In the genomic region with DNA sequence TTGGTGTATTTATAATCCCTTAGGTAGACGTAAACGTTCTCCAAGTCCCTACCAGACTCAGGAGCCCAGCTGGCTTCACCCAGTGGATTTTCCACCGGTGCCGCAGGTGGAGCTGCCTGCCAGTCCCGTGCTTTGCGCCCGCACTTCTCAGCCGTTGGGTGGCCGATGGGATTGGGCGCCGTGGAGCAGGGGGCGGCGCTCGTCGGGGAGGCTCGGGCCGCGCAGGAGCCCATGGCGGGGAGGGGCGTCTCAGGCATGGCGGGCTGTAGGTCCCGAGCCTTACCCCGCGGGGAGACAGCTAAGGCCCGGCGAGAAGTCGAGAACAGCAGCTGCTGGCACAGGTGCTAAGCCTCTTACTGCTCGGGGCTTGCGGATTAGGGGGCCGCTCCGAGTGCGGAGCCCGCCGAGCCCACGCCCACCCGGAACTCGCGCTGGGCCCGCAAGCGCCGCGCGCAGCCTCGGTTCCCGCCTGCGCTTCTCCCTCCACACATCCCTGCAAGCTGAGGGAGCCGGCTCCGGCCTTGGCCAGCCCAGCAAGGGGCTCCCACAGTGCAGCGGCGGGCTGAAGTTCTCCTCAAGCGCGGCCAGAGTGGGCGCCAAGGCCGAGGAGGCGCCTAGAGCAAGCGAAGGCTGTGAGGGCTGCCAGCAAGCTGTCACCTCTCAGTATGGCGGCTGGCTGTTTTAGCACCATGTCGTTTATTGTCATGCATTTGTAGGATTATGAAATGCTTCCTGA, we compare ENCODE assay signal across 1 cellular context.
TF ChIP-seq lines count a peak whose summit lies in the region.

No MANE protein-coding gene starts in this region.

TF ChIP-seq in HEK293, 187 proteins besides CTCF, POLR2A, EP300 and RAD21 (continued from another document and continues in another):
- TF ChIP-seq, protein P1, sequence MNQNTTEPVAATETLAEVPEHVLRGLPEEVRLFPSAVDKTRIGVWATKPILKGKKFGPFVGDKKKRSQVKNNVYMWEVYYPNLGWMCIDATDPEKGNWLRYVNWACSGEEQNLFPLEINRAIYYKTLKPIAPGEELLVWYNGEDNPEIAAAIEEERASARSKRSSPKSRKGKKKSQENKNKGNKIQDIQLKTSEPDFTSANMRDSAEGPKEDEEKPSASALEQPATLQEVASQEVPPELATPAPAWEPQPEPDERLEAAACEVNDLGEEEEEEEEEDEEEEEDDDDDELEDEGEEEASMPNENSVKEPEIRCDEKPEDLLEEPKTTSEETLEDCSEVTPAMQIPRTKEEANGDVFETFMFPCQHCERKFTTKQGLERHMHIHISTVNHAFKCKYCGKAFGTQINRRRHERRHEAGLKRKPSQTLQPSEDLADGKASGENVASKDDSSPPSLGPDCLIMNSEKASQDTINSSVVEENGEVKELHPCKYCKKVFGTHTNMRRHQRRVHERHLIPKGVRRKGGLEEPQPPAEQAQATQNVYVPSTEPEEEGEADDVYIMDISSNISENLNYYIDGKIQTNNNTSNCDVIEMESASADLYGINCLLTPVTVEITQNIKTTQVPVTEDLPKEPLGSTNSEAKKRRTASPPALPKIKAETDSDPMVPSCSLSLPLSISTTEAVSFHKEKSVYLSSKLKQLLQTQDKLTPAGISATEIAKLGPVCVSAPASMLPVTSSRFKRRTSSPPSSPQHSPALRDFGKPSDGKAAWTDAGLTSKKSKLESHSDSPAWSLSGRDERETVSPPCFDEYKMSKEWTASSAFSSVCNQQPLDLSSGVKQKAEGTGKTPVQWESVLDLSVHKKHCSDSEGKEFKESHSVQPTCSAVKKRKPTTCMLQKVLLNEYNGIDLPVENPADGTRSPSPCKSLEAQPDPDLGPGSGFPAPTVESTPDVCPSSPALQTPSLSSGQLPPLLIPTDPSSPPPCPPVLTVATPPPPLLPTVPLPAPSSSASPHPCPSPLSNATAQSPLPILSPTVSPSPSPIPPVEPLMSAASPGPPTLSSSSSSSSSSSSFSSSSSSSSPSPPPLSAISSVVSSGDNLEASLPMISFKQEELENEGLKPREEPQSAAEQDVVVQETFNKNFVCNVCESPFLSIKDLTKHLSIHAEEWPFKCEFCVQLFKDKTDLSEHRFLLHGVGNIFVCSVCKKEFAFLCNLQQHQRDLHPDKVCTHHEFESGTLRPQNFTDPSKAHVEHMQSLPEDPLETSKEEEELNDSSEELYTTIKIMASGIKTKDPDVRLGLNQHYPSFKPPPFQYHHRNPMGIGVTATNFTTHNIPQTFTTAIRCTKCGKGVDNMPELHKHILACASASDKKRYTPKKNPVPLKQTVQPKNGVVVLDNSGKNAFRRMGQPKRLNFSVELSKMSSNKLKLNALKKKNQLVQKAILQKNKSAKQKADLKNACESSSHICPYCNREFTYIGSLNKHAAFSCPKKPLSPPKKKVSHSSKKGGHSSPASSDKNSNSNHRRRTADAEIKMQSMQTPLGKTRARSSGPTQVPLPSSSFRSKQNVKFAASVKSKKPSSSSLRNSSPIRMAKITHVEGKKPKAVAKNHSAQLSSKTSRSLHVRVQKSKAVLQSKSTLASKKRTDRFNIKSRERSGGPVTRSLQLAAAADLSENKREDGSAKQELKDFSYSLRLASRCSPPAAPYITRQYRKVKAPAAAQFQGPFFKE (tag by site-specific recombination; IDR thresholded peaks at IDR 0.05; ENCODE audit: borderline replicate concordance): no peak
- peak; percentile 75 for TF ChIP-seq SP2 (tag by site-specific recombination; IDR thresholded peaks at IDR 0.05)
- TF ChIP-seq GLI4 (tag by site-specific recombination; IDR thresholded peaks at IDR 0.05): no peak
- TF ChIP-seq ZNF623 (tag by site-specific recombination; IDR thresholded peaks at IDR 0.05): no peak
- TF ChIP-seq, protein P2, sequence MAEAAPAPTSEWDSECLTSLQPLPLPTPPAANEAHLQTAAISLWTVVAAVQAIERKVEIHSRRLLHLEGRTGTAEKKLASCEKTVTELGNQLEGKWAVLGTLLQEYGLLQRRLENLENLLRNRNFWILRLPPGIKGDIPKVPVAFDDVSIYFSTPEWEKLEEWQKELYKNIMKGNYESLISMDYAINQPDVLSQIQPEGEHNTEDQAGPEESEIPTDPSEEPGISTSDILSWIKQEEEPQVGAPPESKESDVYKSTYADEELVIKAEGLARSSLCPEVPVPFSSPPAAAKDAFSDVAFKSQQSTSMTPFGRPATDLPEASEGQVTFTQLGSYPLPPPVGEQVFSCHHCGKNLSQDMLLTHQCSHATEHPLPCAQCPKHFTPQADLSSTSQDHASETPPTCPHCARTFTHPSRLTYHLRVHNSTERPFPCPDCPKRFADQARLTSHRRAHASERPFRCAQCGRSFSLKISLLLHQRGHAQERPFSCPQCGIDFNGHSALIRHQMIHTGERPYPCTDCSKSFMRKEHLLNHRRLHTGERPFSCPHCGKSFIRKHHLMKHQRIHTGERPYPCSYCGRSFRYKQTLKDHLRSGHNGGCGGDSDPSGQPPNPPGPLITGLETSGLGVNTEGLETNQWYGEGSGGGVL (tag by site-specific recombination; IDR thresholded peaks at IDR 0.05): peak; percentile 6; the same call in 1 of the 2 replicates
- TF ChIP-seq KLF8 (tag by site-specific recombination; IDR thresholded peaks at IDR 0.05): peak; percentile 71; the same call in 1 of the 2 replicates
- 0 out of 2 replicates have a peak, but pooled peaks have one; percentile 41 for TF ChIP-seq ZNF24 (tag by site-specific recombination; IDR thresholded peaks at IDR 0.05)
- peak; percentile 57; the same call in 1 of the 2 replicates for TF ChIP-seq ZXDB (tag by site-specific recombination; IDR thresholded peaks at IDR 0.05)
- TF ChIP-seq ZNF76 (tag by site-specific recombination; IDR thresholded peaks at IDR 0.05; ENCODE audit: borderline replicate concordance, low read depth): peak; percentile 78
- peak; percentile 52 for TF ChIP-seq IKZF3 (tag by site-specific recombination; IDR thresholded peaks at IDR 0.05)
- no peak for TF ChIP-seq ZNF664 (tag by site-specific recombination; IDR thresholded peaks at IDR 0.05)
- TF ChIP-seq WT1 (tag by site-specific recombination; IDR thresholded peaks at IDR 0.05): peak; percentile 15; the same call in 1 of the 2 replicates
- peak; percentile 85 for TF ChIP-seq YY1 (tag by site-specific recombination; IDR thresholded peaks at IDR 0.05)
- TF ChIP-seq, protein P3, sequence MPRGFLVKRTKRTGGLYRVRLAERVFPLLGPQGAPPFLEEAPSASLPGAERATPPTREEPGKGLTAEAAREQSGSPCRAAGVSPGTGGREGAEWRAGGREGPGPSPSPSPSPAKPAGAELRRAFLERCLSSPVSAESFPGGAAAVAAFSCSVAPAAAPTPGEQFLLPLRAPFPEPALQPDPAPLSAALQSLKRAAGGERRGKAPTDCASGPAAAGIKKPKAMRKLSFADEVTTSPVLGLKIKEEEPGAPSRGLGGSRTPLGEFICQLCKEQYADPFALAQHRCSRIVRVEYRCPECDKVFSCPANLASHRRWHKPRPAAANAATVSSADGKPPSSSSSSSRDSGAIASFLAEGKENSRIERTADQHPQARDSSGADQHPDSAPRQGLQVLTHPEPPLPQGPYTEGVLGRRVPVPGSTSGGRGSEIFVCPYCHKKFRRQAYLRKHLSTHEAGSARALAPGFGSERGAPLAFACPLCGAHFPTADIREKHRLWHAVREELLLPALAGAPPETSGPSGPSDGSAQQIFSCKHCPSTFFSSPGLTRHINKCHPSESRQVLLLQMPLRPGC (tag by site-specific recombination; IDR thresholded peaks at IDR 0.05): no peak
- TF ChIP-seq, protein P4, sequence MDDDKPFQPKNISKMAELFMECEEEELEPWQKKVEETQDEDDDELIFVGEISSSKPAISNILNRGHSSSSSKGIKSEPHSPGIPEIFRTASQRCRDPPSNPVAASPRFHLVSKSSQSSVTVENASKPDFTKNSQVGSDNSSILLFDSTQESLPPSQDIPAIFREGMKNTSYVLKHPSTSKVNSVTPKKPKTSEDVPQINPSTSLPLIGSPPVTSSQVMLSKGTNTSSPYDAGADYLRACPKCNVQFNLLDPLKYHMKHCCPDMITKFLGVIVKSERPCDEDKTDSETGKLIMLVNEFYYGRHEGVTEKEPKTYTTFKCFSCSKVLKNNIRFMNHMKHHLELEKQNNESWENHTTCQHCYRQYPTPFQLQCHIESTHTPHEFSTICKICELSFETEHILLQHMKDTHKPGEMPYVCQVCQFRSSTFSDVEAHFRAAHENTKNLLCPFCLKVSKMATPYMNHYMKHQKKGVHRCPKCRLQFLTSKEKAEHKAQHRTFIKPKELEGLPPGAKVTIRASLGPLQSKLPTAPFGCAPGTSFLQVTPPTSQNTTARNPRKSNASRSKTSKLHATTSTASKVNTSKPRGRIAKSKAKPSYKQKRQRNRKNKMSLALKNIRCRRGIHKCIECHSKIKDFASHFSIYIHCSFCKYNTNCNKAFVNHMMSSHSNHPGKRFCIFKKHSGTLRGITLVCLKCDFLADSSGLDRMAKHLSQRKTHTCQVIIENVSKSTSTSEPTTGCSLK (tag by site-specific recombination; IDR thresholded peaks at IDR 0.05): no peak
- TF ChIP-seq ZNF335 (tag by site-specific recombination; conservative IDR thresholded peaks at IDR 0.05): peak; percentile 73
- 0 out of 2 replicates have a peak, but pooled peaks have one; percentile 41 for TF ChIP-seq SCRT1 (tag by site-specific recombination; IDR thresholded peaks at IDR 0.05; ENCODE audit: borderline replicate concordance)
- TF ChIP-seq ZNF324 (tag by site-specific recombination; IDR thresholded peaks at IDR 0.05): no peak; the same call in 1 of the 2 replicates
- TF ChIP-seq ZNF473 (tag by site-specific recombination; IDR thresholded peaks at IDR 0.05): no peak
- TF ChIP-seq ZNF394 (tag by site-specific recombination; IDR thresholded peaks at IDR 0.05; ENCODE audit: borderline replicate concordance): peak; percentile 90
- peak; percentile 88; the same call in 1 of the 2 replicates for TF ChIP-seq ZFP37 (tag by site-specific recombination; IDR thresholded peaks at IDR 0.05)
- TF ChIP-seq ZFP3 (tag by site-specific recombination; IDR thresholded peaks at IDR 0.05; ENCODE audit: low read depth): peak; percentile 30; the same call in 1 of the 2 replicates
- peak; percentile 93 for TF ChIP-seq ZNF777 (tag by site-specific recombination; IDR thresholded peaks at IDR 0.05; ENCODE audit: borderline replicate concordance)
- no peak for TF ChIP-seq ZNF350 (tag by site-specific recombination; IDR thresholded peaks at IDR 0.05)
- TF ChIP-seq SP3 (tag by site-specific recombination; IDR thresholded peaks at IDR 0.05): 0 out of 2 replicates have a peak, but pooled peaks have one; percentile 50
- peak; percentile 75; the same call in 1 of the 2 replicates for TF ChIP-seq ZBTB20 (tag by site-specific recombination; IDR thresholded peaks at IDR 0.05)
- no peak for TF ChIP-seq ZNF677 (tag by site-specific recombination; IDR thresholded peaks at IDR 0.05)
- 0 out of 2 replicates have a peak, but pooled peaks have one; percentile 51 for TF ChIP-seq ZSCAN16 (tag by site-specific recombination; IDR thresholded peaks at IDR 0.05)
- TF ChIP-seq ZNF610 (tag by site-specific recombination; IDR thresholded peaks at IDR 0.05; ENCODE audit: borderline replicate concordance): 0 out of 2 replicates have a peak, but pooled peaks have one; percentile 25
- no peak for TF ChIP-seq ZNF544 (tag by site-specific recombination; IDR thresholded peaks at IDR 0.05)
- peak; percentile 98 for TF ChIP-seq ZNF501 (tag by site-specific recombination; IDR thresholded peaks at IDR 0.05)
- TF ChIP-seq ZBTB21 (tag by site-specific recombination; IDR thresholded peaks at IDR 0.05): 0 out of 2 replicates have a peak, but pooled peaks have one; percentile 29
- no peak for TF ChIP-seq ZNF114 (tag by site-specific recombination; IDR thresholded peaks at IDR 0.05)
- TF ChIP-seq, protein P5, sequence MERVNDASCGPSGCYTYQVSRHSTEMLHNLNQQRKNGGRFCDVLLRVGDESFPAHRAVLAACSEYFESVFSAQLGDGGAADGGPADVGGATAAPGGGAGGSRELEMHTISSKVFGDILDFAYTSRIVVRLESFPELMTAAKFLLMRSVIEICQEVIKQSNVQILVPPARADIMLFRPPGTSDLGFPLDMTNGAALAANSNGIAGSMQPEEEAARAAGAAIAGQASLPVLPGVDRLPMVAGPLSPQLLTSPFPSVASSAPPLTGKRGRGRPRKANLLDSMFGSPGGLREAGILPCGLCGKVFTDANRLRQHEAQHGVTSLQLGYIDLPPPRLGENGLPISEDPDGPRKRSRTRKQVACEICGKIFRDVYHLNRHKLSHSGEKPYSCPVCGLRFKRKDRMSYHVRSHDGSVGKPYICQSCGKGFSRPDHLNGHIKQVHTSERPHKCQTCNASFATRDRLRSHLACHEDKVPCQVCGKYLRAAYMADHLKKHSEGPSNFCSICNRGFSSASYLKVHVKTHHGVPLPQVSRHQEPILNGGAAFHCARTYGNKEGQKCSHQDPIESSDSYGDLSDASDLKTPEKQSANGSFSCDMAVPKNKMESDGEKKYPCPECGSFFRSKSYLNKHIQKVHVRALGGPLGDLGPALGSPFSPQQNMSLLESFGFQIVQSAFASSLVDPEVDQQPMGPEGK (tag by site-specific recombination; IDR thresholded peaks at IDR 0.05): peak; percentile 87
- TF ChIP-seq ZBTB7A (tag by site-specific recombination; IDR thresholded peaks at IDR 0.05; ENCODE audit: low read depth): peak; percentile 45; the same call in 1 of the 2 replicates
- TF ChIP-seq, protein P6, sequence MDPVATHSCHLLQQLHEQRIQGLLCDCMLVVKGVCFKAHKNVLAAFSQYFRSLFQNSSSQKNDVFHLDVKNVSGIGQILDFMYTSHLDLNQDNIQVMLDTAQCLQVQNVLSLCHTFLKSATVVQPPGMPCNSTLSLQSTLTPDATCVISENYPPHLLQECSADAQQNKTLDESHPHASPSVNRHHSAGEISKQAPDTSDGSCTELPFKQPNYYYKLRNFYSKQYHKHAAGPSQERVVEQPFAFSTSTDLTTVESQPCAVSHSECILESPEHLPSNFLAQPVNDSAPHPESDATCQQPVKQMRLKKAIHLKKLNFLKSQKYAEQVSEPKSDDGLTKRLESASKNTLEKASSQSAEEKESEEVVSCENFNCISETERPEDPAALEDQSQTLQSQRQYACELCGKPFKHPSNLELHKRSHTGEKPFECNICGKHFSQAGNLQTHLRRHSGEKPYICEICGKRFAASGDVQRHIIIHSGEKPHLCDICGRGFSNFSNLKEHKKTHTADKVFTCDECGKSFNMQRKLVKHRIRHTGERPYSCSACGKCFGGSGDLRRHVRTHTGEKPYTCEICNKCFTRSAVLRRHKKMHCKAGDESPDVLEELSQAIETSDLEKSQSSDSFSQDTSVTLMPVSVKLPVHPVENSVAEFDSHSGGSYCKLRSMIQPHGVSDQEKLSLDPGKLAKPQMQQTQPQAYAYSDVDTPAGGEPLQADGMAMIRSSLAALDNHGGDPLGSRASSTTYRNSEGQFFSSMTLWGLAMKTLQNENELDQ (tag by site-specific recombination; IDR thresholded peaks at IDR 0.05; ENCODE audit: low read depth): no peak
- TF ChIP-seq ZBTB48 (tag by site-specific recombination; IDR thresholded peaks at IDR 0.05): no peak
- peak; percentile 97 for TF ChIP-seq ZBTB8A (tag by site-specific recombination; IDR thresholded peaks at IDR 0.05)
- TF ChIP-seq ZFHX2 (tag by site-specific recombination; conservative IDR thresholded peaks at IDR 0.05): peak; percentile 66
- TF ChIP-seq ZNF555 (tag by site-specific recombination; conservative IDR thresholded peaks at IDR 0.05): no peak
- peak; percentile 44; the same call in 1 of the 2 replicates for TF ChIP-seq ZNF10 (tag by site-specific recombination; IDR thresholded peaks at IDR 0.05)
- peak; percentile 80 for TF ChIP-seq KLF7 (tag by site-specific recombination; IDR thresholded peaks at IDR 0.05; ENCODE audit: borderline replicate concordance)
- TF ChIP-seq ZNF548 (tag by site-specific recombination; IDR thresholded peaks at IDR 0.05): no peak
- no peak for TF ChIP-seq ZNF146 (tag by site-specific recombination; IDR thresholded peaks at IDR 0.05)
- TF ChIP-seq ZNF16 (tag by site-specific recombination; IDR thresholded peaks at IDR 0.05; ENCODE audit: low read depth): no peak
